In the genomic region with DNA sequence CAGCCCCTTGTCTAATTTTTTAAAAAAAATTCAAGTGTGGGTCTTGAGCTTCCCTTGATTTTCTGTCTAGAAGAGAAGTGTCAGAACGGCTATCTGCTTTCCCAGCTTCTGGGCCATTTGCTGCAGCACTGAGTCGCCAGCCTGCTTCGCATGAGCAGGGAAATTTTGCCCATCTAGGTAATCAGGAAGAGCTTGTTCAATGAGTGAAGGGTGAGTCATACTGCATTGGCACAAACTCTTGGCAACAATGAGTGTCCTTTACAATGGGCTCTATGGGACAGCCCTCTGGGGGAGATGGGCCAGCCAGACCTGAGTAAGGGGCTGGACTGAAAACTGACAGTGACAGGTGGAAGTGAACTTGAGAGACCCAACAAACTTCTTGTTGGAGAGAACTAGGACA, we compare ENCODE assay signal across 10 cellular contexts. TPM values are rescaled to one million over a fixed set of nuclear protein-coding genes. Genes with fewer than 3 reads are reported as not detected.
DNase-seq lines count a peak whose midpoint lies in the region; ATAC-seq and TF ChIP-seq lines count a peak whose summit lies in the region.
"Had no signal": no experiment of that assay in that cellular context is flagged by ENCODE, and none has a peak within 500 bp of the region (broad histone marks: within the 10 kb centered on the region; RNA-seq: fewer than 3 reads in every experiment).

No MANE protein-coding gene starts in this region.

- 44% methylated on average over 3 of the region's 3 CpGs for WGBS in suprapubic skin

- intact Hi-C loops in activated CD4-positive, alpha-beta T cell treated with anti-CD3 and anti-CD28 coated beads, Interleukin-2, amount 10 ng/mL, durations not matched to agents 24 days and 14 days (cut with micrococcal nuclease): loop anchor here (5.0 kb wide), 1 partner anchor 97 kb away; no protein-coding TSS in a partner anchor

- H3K4me1 Mint-ChIP-seq in activated T-cell treated with anti-CD3 and anti-CD28 coated beads, Interleukin-2, amount 50 U/mL, for 4 hours (ENCODE audit: low read depth): peaks cover 71% of the 10 kb centered on the region
- H3K4me1 Mint-ChIP-seq in activated CD4-positive, alpha-beta T cell treated with anti-CD3 and anti-CD28 coated beads, Interleukin-2, amount 10 ng/mL, durations not matched to agents 24 days and 14 days: peaks cover 68% of the 10 kb centered on the region

- no peaks in the 10 kb centered on the region for H3K27me3 Mint-ChIP-seq in activated T-cell treated with anti-CD3 and anti-CD28 coated beads, Interleukin-2, amount 50 U/mL, for 4 hours (ENCODE audit: low read depth)
- H3K27me3 Mint-ChIP-seq in activated CD4-positive, alpha-beta T cell treated with anti-CD3 and anti-CD28 coated beads, Interleukin-2, amount 10 ng/mL, durations not matched to agents 24 days and 14 days: peaks cover 3% of the 10 kb centered on the region

- DNase-seq in activated T-cell treated with anti-CD3 and anti-CD28 coated beads, Interleukin-2, amount 50 U/mL, for 4 hours: peak; percentile 25
- no peak for DNase-seq in activated T-cell treated with anti-CD3 and anti-CD28 coated beads, Interleukin-2, amount 50 U/mL, for 1 hour
- peak; percentile 60 for DNase-seq in activated CD4-positive, alpha-beta T cell treated with anti-CD3 and anti-CD28 coated beads, Interleukin-2, amount 10 ng/mL, durations not matched to agents 24 days and 14 days
- DNase-seq in epithelial cell of prostate (ENCODE audit: low read depth, low spot score) (peak; percentile 57), suprapubic skin (ENCODE audit: low spot score in 2 of 2) (no peak), DMS114 treated with DMSO at 0.1 percent for 48 hours (lab: John Stamatoyannopoulos, UW; ENCODE audit: unreplicated experiment) (no peak), NCI-H2196 (lab: John Stamatoyannopoulos, UW; ENCODE audit: unreplicated experiment) (no peak)
- DNase-seq in stimulated activated naive CD8-positive, alpha-beta T cell treated with anti-CD3 and anti-CD28 coated beads, Interleukin-15, Interleukin-2, amounts not matched to agents 100 U/mL and 50 U/mL, for 24 hours: peak; percentile 30
- DNase-seq: activated CD8-positive, alpha-beta memory T cell treated with anti-CD3 and anti-CD28 coated beads for 24 hours; NCI-H146 had no signal

- H3K4me3 ChIP-seq in suprapubic skin: no peak overlapping the region

- TF ChIP-seq EP300 in suprapubic skin (IDR thresholded peaks at IDR 0.05): no peak

- no peak overlapping the region for H3K4me3 Mint-ChIP-seq in activated T-cell treated with anti-CD3 and anti-CD28 coated beads, Interleukin-2, amount 50 U/mL, for 4 hours
- peak overlapping the region; percentile 46 for H3K4me3 Mint-ChIP-seq in activated CD4-positive, alpha-beta T cell treated with anti-CD3 and anti-CD28 coated beads, Interleukin-2, amount 10 ng/mL, durations not matched to agents 24 days and 14 days

- no peak for TF ChIP-seq CTCF in suprapubic skin (IDR thresholded peaks at IDR 0.05)

- H3K9me3 Mint-ChIP-seq in activated T-cell treated with anti-CD3 and anti-CD28 coated beads, Interleukin-2, amount 50 U/mL, for 4 hours: no peaks in the 10 kb centered on the region
- no peaks in the 10 kb centered on the region for H3K9me3 Mint-ChIP-seq in activated CD4-positive, alpha-beta T cell treated with anti-CD3 and anti-CD28 coated beads, Interleukin-2, amount 10 ng/mL, durations not matched to agents 24 days and 14 days

- peaks cover 15% of the 10 kb centered on the region for H3K4me1 ChIP-seq in suprapubic skin

- H3K36me3 ChIP-seq in suprapubic skin: no peaks in the 10 kb centered on the region

- no peaks in the 10 kb centered on the region for H3K36me3 Mint-ChIP-seq in activated T-cell treated with anti-CD3 and anti-CD28 coated beads, Interleukin-2, amount 50 U/mL, for 4 hours (ENCODE audit: insufficient read depth)
- H3K36me3 Mint-ChIP-seq in activated CD4-positive, alpha-beta T cell treated with anti-CD3 and anti-CD28 coated beads, Interleukin-2, amount 10 ng/mL, durations not matched to agents 24 days and 14 days (ENCODE audit: low read depth): peaks cover 15% of the 10 kb centered on the region

- no peaks in the 10 kb centered on the region for H3K9me3 ChIP-seq in suprapubic skin

- no peaks in the 10 kb centered on the region for H3K27me3 ChIP-seq in suprapubic skin

- ATAC-seq in activated T-cell treated with anti-CD3 and anti-CD28 coated beads, Interleukin-2, amount 50 U/mL, for 4 hours: no peak
- peak; percentile 25 for ATAC-seq in stimulated activated naive CD8-positive, alpha-beta T cell treated with anti-CD3 and anti-CD28 coated beads, Interleukin-15, Interleukin-2, amounts not matched to agents 100 U/mL and 50 U/mL, for 24 hours

- H3K27ac ChIP-seq in epithelial cell of prostate (peak overlapping the region; percentile 17), suprapubic skin (no peak overlapping the region)

- H3K27ac Mint-ChIP-seq in activated CD4-positive, alpha-beta T cell treated with anti-CD3 and anti-CD28 coated beads, Interleukin-2, amount 10 ng/mL, durations not matched to agents 24 days and 14 days: peak overlapping the region; percentile 72

- no peak for TF ChIP-seq POLR2A in suprapubic skin (IDR thresholded peaks at IDR 0.05)

RNA-seq across cellular contexts. Expression of gene RNF144A, which starts 2.4 kb away (rescaled TPM):
- 10 to 100 TPM; 13.7 to 25.6 (median 18.9) TPM for total RNA-seq in activated T-cell treated with anti-CD3 and anti-CD28 coated beads, Interleukin-2, amount 50 U/mL, for 4 hours
- total RNA-seq in activated CD4-positive, alpha-beta T cell treated with anti-CD3 and anti-CD28 coated beads, Interleukin-2, amount 10 ng/mL, durations not matched to agents 24 days and 14 days: 22.1 and 23.0 TPM in 2 replicates
- total RNA-seq in suprapubic skin: 10 to 100 TPM in 3 of 4 donors, 1 to 10 TPM in 1; 8.0 to 25.4 (median 15.8) TPM

RNA-seq across cellular contexts. Expression of gene RSAD2, which starts 37.3 kb away (rescaled TPM):
- 1 to 10 TPM; 2.8 to 4.3 (median 3.3) TPM for total RNA-seq in activated T-cell treated with anti-CD3 and anti-CD28 coated beads, Interleukin-2, amount 50 U/mL, for 4 hours
- total RNA-seq in activated CD4-positive, alpha-beta T cell treated with anti-CD3 and anti-CD28 coated beads, Interleukin-2, amount 10 ng/mL, durations not matched to agents 24 days and 14 days: 2.0 and 2.4 TPM in 2 replicates
- total RNA-seq in suprapubic skin: 1 to 10 TPM in 1 of 4 donors, under 1 TPM in 1, not detected in 2; 0.24 to 1.5 TPM

RNA-seq across cellular contexts. Expression of gene CMPK2, which starts 49.1 kb away (rescaled TPM):
- total RNA-seq in activated T-cell treated with anti-CD3 and anti-CD28 coated beads, Interleukin-2, amount 50 U/mL, for 4 hours: 1 to 10 TPM; 2.5 to 4.2 (median 3.2) TPM
- 6.4 and 6.9 TPM in 2 replicates for total RNA-seq in activated CD4-positive, alpha-beta T cell treated with anti-CD3 and anti-CD28 coated beads, Interleukin-2, amount 10 ng/mL, durations not matched to agents 24 days and 14 days
- total RNA-seq in suprapubic skin: 1 to 10 TPM in 3 of 4 donors, under 1 TPM in 1; 0.83 to 3.1 (median 1.3) TPM

Comparison
In these comparisons a context has a peak if more than half of its experiments do, and no peak if none do; other contexts are left out.
1. DNase-seq: peak in activated T-cell treated with anti-CD3 and anti-CD28 coated beads, Interleukin-2, amount 50 U/mL, for 4 hours (single experiment), activated CD4-positive, alpha-beta T cell treated with anti-CD3 and anti-CD28 coated beads, Interleukin-2, amount 10 ng/mL, durations not matched to agents 24 days and 14 days (single experiment), epithelial cell of prostate (single experiment) and stimulated activated naive CD8-positive, alpha-beta T cell treated with anti-CD3 and anti-CD28 coated beads, Interleukin-15, Interleukin-2, amounts not matched to agents 100 U/mL and 50 U/mL, for 24 hours (single experiment); none in activated T-cell treated with anti-CD3 and anti-CD28 coated beads, Interleukin-2, amount 50 U/mL, for 1 hour (single experiment), suprapubic skin (0 of 2), DMS114 treated with DMSO at 0.1 percent for 48 hours (single experiment) and NCI-H2196 (single experiment).